14 cellular contexts compared by ENCODE assay signal in the genomic region with DNA sequence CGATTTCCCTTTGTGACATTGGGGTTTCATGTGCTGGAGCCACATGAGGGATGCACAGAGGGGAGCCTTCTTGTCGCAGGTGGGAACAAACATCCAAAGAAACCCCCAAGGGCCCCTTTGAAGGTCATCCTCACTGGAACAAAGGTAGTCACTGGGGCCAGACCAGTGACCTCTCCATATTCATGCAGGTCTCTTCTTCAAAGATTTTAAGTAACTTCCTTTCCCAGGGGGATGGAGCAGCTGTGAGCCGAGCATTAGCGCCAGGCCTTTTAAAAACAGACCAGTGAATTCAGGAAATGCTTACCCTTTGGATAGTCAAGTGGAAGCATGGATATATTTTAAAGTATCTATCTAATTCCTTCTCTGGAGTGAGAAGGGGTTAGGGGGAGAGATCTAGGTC. TPM values are rescaled to one million over a fixed set of nuclear protein-coding genes. Genes with fewer than 3 reads are reported as not detected.
DNase-seq lines count a peak whose midpoint lies in the region; TF ChIP-seq lines count a peak whose summit lies in the region.
"Had no signal": no experiment of that assay in that cellular context is flagged by ENCODE, and none has a peak within 500 bp of the region (broad histone marks: within the 10 kb centered on the region; RNA-seq: fewer than 3 reads in every experiment).

No MANE protein-coding gene starts in this region.

- H3K36me3 ChIP-seq in HUES6 (ENCODE audit: control insufficient read depth, insufficient read depth, low read length) (peaks cover 5% of the 10 kb centered on the region), esophagus muscularis mucosa (no peaks in the 10 kb centered on the region), vagina (no peaks in the 10 kb centered on the region)

- peaks cover 28% of the 10 kb centered on the region for H3K4me1 ChIP-seq in HUES6 (ENCODE audit: control insufficient read depth, insufficient read depth, low read length)
- H3K4me1 ChIP-seq in esophagus muscularis mucosa: peaks cover 0 to 77% (median 74%) of the 10 kb centered on the region in 4 donors
- no peaks in the 10 kb centered on the region for H3K4me1 ChIP-seq in vagina

- H3K27me3 ChIP-seq in HUES6 (ENCODE audit: control insufficient read depth, insufficient read depth, low read length): no peaks in the 10 kb centered on the region
- H3K27me3 ChIP-seq in esophagus muscularis mucosa: no peaks in the 10 kb centered on the region
- no peaks in the 10 kb centered on the region for H3K27me3 ChIP-seq in vagina

- H3K27ac Mint-ChIP-seq in neural crest cell (ENCODE audit: unreplicated experiment): peak overlapping the region; percentile 24

- DNase-seq in esophagus muscularis mucosa (ENCODE audit: extremely low spot score) (peak; percentile 82), neural crest cell (ENCODE audit: low read depth, low spot score) (no peak), NCI-H2196 (lab: John Stamatoyannopoulos, UW; ENCODE audit: unreplicated experiment) (no peak), vagina (ENCODE audit: extremely low spot score in 2 of 2) (no peak), amniotic stem cell (lab: John Stamatoyannopoulos, UW) (no peak), NCI-H2107 (lab: John Stamatoyannopoulos, UW) (no peak)
- DNase-seq: C1 segment of cervical spinal cord, DMS153, EL, NCI-H1436, NCI-H2029 treated with DMSO at 0.1 percent for 48 hours, NCI-H226 had no signal

- no peaks in the 10 kb centered on the region for H3K9me3 ChIP-seq in HUES6 (ENCODE audit: control insufficient read depth, insufficient read depth, low read depth, low read length)
- no peaks in the 10 kb centered on the region for H3K9me3 ChIP-seq in esophagus muscularis mucosa
- no peaks in the 10 kb centered on the region for H3K9me3 ChIP-seq in vagina

- H3K9ac ChIP-seq in HUES6 (ENCODE audit: low read length): no peak overlapping the region

- 61% methylated on average over 4 of the region's 4 CpGs for WGBS in esophagus muscularis mucosa

- H3K27me3 Mint-ChIP-seq in neural crest cell (ENCODE audit: low read depth): no peaks in the 10 kb centered on the region
- H3K27me3 Mint-ChIP-seq: IgD-negative memory B cell had no signal

- H3K9me3 Mint-ChIP-seq in neural crest cell: no peaks in the 10 kb centered on the region
- H3K9me3 Mint-ChIP-seq: IgD-negative memory B cell had no signal

- peaks cover 8% of the 10 kb centered on the region for H3K36me3 Mint-ChIP-seq in neural crest cell (ENCODE audit: low read depth)
- H3K36me3 Mint-ChIP-seq: IgD-negative memory B cell had no signal

- H3K4me1 Mint-ChIP-seq in neural crest cell: peaks cover 41% of the 10 kb centered on the region
- H3K4me1 Mint-ChIP-seq: IgD-negative memory B cell had no signal

- TF ChIP-seq CTCF in esophagus muscularis mucosa (IDR thresholded peaks at IDR 0.05) (no peak), neural crest cell (conservative IDR thresholded peaks at IDR 0.05) (no peak), vagina (IDR thresholded peaks at IDR 0.05) (no peak)

- intact Hi-C loops in esophagus muscularis mucosa (cut with DNase I): no loop called here
- intact Hi-C loops in vagina (cut with DNase I): no loop called here

- no peak for TF ChIP-seq POLR2A in esophagus muscularis mucosa (IDR thresholded peaks at IDR 0.05; ENCODE audit: low read depth)
- no peak for TF ChIP-seq POLR2A in vagina (IDR thresholded peaks at IDR 0.05)

- TF ChIP-seq EP300 in esophagus muscularis mucosa (IDR thresholded peaks at IDR 0.05): no peak

- H3K4me3 ChIP-seq in HUES6 (ENCODE audit: low read depth, low read length) (no peak overlapping the region), esophagus muscularis mucosa (no peak overlapping the region), vagina (no peak overlapping the region)

- H3K27ac ChIP-seq in HUES6 (ENCODE audit: low read depth, low read length) (peak overlapping the region; percentile 37), esophagus muscularis mucosa (replicated peaks in 1 of 4) (peak overlapping the region in 3 of 4 donors; percentile 13 to 52 (median 28)), vagina (no peak overlapping the region)

- H3K4me3 Mint-ChIP-seq in neural crest cell: no peak overlapping the region
- H3K4me3 Mint-ChIP-seq: IgD-negative memory B cell had no signal

RNA-seq across cellular contexts. Expression of a gene that starts 33.0 kb away (rescaled TPM):
- total RNA-seq in esophagus muscularis mucosa (10 to 100 TPM; 51.7 to 96.8 (median 80.7) TPM), neural crest cell (62.7 and 64.1 TPM in 2 replicates), vagina (24.6 TPM)
